ENCODE assay signal across 28 cellular contexts in the genomic region with DNA sequence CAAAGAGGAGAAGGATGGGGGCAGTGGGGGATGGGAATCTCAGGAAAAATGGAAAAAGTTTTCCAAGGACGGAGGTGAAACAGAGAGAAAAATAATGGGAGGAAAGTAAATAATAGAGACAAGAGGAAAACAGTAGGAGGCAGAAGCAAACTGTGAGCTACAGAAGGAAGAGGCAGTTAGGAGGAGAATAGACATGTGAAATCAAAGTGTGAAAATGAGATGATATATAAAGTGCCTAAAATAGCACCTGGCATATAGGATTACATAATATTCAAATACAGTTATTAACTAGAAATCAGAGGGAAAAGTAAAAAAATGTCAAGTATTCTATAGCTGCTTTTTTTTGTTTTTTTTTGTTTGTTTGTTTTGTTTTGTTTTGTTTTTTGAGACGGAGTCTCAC. TPM values are rescaled to one million over a fixed set of nuclear protein-coding genes. Genes with fewer than 3 reads are reported as not detected.
DNase-seq lines count a peak whose midpoint lies in the region; ATAC-seq, FAIRE-seq and TF ChIP-seq lines count a peak whose summit lies in the region.
"Had no signal": no experiment of that assay in that cellular context is flagged by ENCODE, and none has a peak within 500 bp of the region (broad histone marks: within the 10 kb centered on the region; RNA-seq: fewer than 3 reads in every experiment).

No MANE protein-coding gene starts in this region.

- peak overlapping the region; percentile 15 for H3K4me2 ChIP-seq in Karpas-422 (ENCODE audit: low read depth, low read length, poor library complexity, severe bottlenecking)
- H3K4me2 ChIP-seq in GM12878 (ENCODE audit: control insufficient read depth, insufficient read depth) = no peak overlapping the region
- H3K4me2 ChIP-seq in PC-9 = no peak overlapping the region
- H3K4me2 ChIP-seq in PC-3 (ENCODE audit: low read length) = no peak overlapping the region
- H3K4me2 ChIP-seq: KMS-11 had no signal

- CTCF ChIA-PET in GM12878 (lab: Yijun Ruan, JAX) = interaction anchor here (0.7 to 3.2 kb wide), 6 partner anchors 15 to 294 kb away, joined by 3 to 10 read pairs (median 4); a partner anchor contains a TSS
- CTCF ChIA-PET in PC-9 (lab: Charles Lee) = interaction anchor here (0.6 kb wide), 2 partner anchors 60 to 88 kb away, joined by 5 to 6 read pairs; no protein-coding TSS in a partner anchor
- CTCF ChIA-PET in PC-3 (lab: Charles Lee) = interaction anchor here (0.6 kb wide), 1 partner anchor 285 kb away, joined by 3 read pairs; no protein-coding TSS in a partner anchor

- H3K27ac ChIP-seq in Karpas-422 (ENCODE audit: low read length) (no peak overlapping the region), GM12878 (ENCODE audit: control insufficient read depth, insufficient read depth) (no peak overlapping the region), PC-9 (no peak overlapping the region), PC-3 (ENCODE audit: low read length) (no peak overlapping the region)
- H3K27ac ChIP-seq: KMS-11, neutrophil, psoas muscle, SK-N-MC had no signal

- H3K9me3 Mint-ChIP-seq in activated naive CD8-positive, alpha-beta T cell treated with anti-CD3 and anti-CD28 coated beads, Interleukin-2, amount 50 U/mL, for 24 hours = no peaks in the 10 kb centered on the region
- peaks cover 1% of the 10 kb centered on the region for H3K9me3 Mint-ChIP-seq in activated naive CD8-positive, alpha-beta T cell treated with anti-CD3 and anti-CD28 coated beads for 36 hours
- no peaks in the 10 kb centered on the region for H3K9me3 Mint-ChIP-seq in progenitor cell of endocrine pancreas (ENCODE audit: low read depth)
- H3K9me3 Mint-ChIP-seq: activated T-helper 2 cell treated with anti-CD3 and anti-CD28 coated beads, Interferon-gamma antibody, Interleukin-2, Interleukin-4, amounts not matched to agents 10 μg/mL and 5 μg/mL and 100 μg/mL, durations not matched to agents 14 hours and 24 hours and 36 hours; CD8-positive, alpha-beta memory T cell; memory B cell had no signal

- BruUV-seq in GM12878 (replicated peaks; lab: Mats Ljungman, UMichigan) (no TSS peak), PC-9 (replicated peaks; lab: Mats Ljungman, UMichigan) (no TSS peak), PC-3 (replicated peaks; lab: Mats Ljungman, UMichigan) (no TSS peak)

- RAD21 ChIA-PET in GM12878 (lab: Charles Lee; ENCODE audit: unreplicated experiment) = interaction anchor here (0.8 to 4.8 kb wide), 5 partner anchors 10 to 86 kb away, joined by 3 to 71 read pairs (median 4); no protein-coding TSS in a partner anchor

- no peaks in the 10 kb centered on the region for H3K27me3 ChIP-seq in Karpas-422 (ENCODE audit: low read length)
- H3K27me3 ChIP-seq in GM12878 (replicated peaks in 1 of 2; ENCODE audit: control insufficient read depth in 2 of 2, insufficient read depth in 2 of 2, low read length in 1 of 2) = no peaks in the 10 kb centered on the region
- no peaks in the 10 kb centered on the region for H3K27me3 ChIP-seq in PC-9 (ENCODE audit: insufficient read depth, low read depth)
- no peaks in the 10 kb centered on the region for H3K27me3 ChIP-seq in PC-3 (ENCODE audit: low read length)
- H3K27me3 ChIP-seq: esophagus squamous epithelium, neutrophil had no signal

- no peak for TF ChIP-seq POLR2A in GM12878 (IDR thresholded peaks at IDR 0.05; ENCODE audit: low read depth, low read length)

- H2AFZ ChIP-seq in Karpas-422 (ENCODE audit: low read length) (no peak overlapping the region), GM12878 (ENCODE audit: control insufficient read depth, low read depth, low read length) (no peak overlapping the region), PC-9 (no peak overlapping the region), PC-3 (ENCODE audit: low read length) (no peak overlapping the region)

- SMC1A ChIA-PET in GM12878 (lab: Charles Lee; ENCODE audit: uncharacterized antibody, unreplicated experiment) = interaction anchor here (0.8 to 1.2 kb wide), 7 partner anchors 8 to 122 kb away, joined by 3 to 5 read pairs (median 4); a partner anchor contains a TSS

- TF ChIP-seq EP300 in GM12878 (IDR thresholded peaks at IDR 0.05; ENCODE audit: borderline replicate concordance in 1 of 2, control insufficient read depth in 1 of 2, low read depth in 2 of 2, low read length in 2 of 2) = no peak

- H3K79me2 ChIP-seq in Karpas-422 (ENCODE audit: low read length) (no peaks in the 10 kb centered on the region), GM12878 (ENCODE audit: control insufficient read depth, insufficient read depth, low read length) (no peaks in the 10 kb centered on the region), PC-9 (ENCODE audit: low read depth) (no peaks in the 10 kb centered on the region), PC-3 (ENCODE audit: low read length) (no peaks in the 10 kb centered on the region)

- no peak for ATAC-seq in activated naive CD8-positive, alpha-beta T cell treated with anti-CD3 and anti-CD28 coated beads, Interleukin-2, amount 50 U/mL, for 24 hours
- ATAC-seq in GM12878 (no peak), PC-3 (no peak)
- ATAC-seq: psoas muscle had no signal

- no peak overlapping the region for H3K4me3 Mint-ChIP-seq in activated naive CD8-positive, alpha-beta T cell treated with anti-CD3 and anti-CD28 coated beads, Interleukin-2, amount 50 U/mL, for 24 hours
- no peak overlapping the region for H3K4me3 Mint-ChIP-seq in activated naive CD8-positive, alpha-beta T cell treated with anti-CD3 and anti-CD28 coated beads for 36 hours
- no peak overlapping the region for H3K4me3 Mint-ChIP-seq in progenitor cell of endocrine pancreas (ENCODE audit: low read depth)
- H3K4me3 Mint-ChIP-seq: memory B cell had no signal

- H3F3A ChIP-seq in PC-9 (ENCODE audit: insufficient read depth, low read depth) = no peaks in the 10 kb centered on the region
- no peaks in the 10 kb centered on the region for H3F3A ChIP-seq in PC-3 (ENCODE audit: low read length, unreplicated experiment)

- 39% methylated on average over 2 of the region's 2 CpGs for WGBS in GM12878 (ENCODE audit: insufficient coverage, insufficient replicate concordance, low lambda C conversion rate, missing lambda C conversion rate)

- H3K27me3 Mint-ChIP-seq in activated naive CD8-positive, alpha-beta T cell treated with anti-CD3 and anti-CD28 coated beads, Interleukin-2, amount 50 U/mL, for 24 hours = no peaks in the 10 kb centered on the region
- no peaks in the 10 kb centered on the region for H3K27me3 Mint-ChIP-seq in activated naive CD8-positive, alpha-beta T cell treated with anti-CD3 and anti-CD28 coated beads for 36 hours
- H3K27me3 Mint-ChIP-seq in progenitor cell of endocrine pancreas = no peaks in the 10 kb centered on the region
- H3K27me3 Mint-ChIP-seq: activated naive CD8-positive, alpha-beta T cell treated with anti-CD3 and anti-CD28 coated beads, Interleukin-2, amount 10 ng/mL, durations not matched to agents 7 days and 5 days; memory B cell had no signal

- H3K9me2 ChIP-seq in Karpas-422 (replicated peaks; ENCODE audit: insufficient read depth, low read length) (no peaks in the 10 kb centered on the region), PC-9 (ENCODE audit: insufficient read depth) (no peaks in the 10 kb centered on the region), PC-3 (replicated peaks; ENCODE audit: low read length) (no peaks in the 10 kb centered on the region)

- no peaks in the 10 kb centered on the region for H3K36me3 Mint-ChIP-seq in activated naive CD8-positive, alpha-beta T cell treated with anti-CD3 and anti-CD28 coated beads, Interleukin-2, amount 50 U/mL, for 24 hours (ENCODE audit: low read depth)
- H3K36me3 Mint-ChIP-seq in activated naive CD8-positive, alpha-beta T cell treated with anti-CD3 and anti-CD28 coated beads for 36 hours = no peaks in the 10 kb centered on the region
- H3K36me3 Mint-ChIP-seq in progenitor cell of endocrine pancreas (ENCODE audit: insufficient read depth) = no peaks in the 10 kb centered on the region
- H3K36me3 Mint-ChIP-seq: activated naive CD8-positive, alpha-beta T cell treated with anti-CD3 and anti-CD28 coated beads, Interleukin-2, amount 10 ng/mL, durations not matched to agents 7 days and 5 days; CD8-positive, alpha-beta memory T cell; memory B cell had no signal

- no peak for DNase-seq in activated naive CD8-positive, alpha-beta T cell treated with anti-CD3 and anti-CD28 coated beads, Interleukin-2, amount 50 U/mL, for 24 hours
- DNase-seq in activated naive CD8-positive, alpha-beta T cell treated with anti-CD3 and anti-CD28 coated beads for 36 hours = no peak
- DNase-seq in Karpas-422 (no peak), GM12878 (ENCODE audit: low read depth, low spot score) (no peak), progenitor cell of endocrine pancreas (ENCODE audit: low spot score, unreplicated experiment) (no peak), HK-2 (ENCODE audit: unreplicated experiment) (no peak), PC-9 (no peak), PC-3 (no peak)
- DNase-seq: activated naive CD8-positive, alpha-beta T cell treated with anti-CD3 and anti-CD28 coated beads, Interleukin-2, amount 10 ng/mL, durations not matched to agents 7 days and 5 days; caudate nucleus; CD8-positive, alpha-beta memory T cell; cortex of kidney; esophagus squamous epithelium; foreskin melanocyte; left cardiac atrium; MV-4-11; NCI-H1694; NCI-H2171; NCI-H774; psoas muscle; stimulated activated CD4-positive, alpha-beta T cell treated with anti-CD3 and anti-CD28 coated beads, Interleukin-15, amount 100 ng/mL, for 24 hours; stimulated activated naive CD4-positive, alpha-beta T cell; T-helper 9 cell had no signal

- peak overlapping the region; percentile 2 for H3K27ac Mint-ChIP-seq in activated naive CD8-positive, alpha-beta T cell treated with anti-CD3 and anti-CD28 coated beads, Interleukin-2, amount 50 U/mL, for 24 hours
- H3K27ac Mint-ChIP-seq in activated naive CD8-positive, alpha-beta T cell treated with anti-CD3 and anti-CD28 coated beads for 36 hours = no peak overlapping the region
- peak overlapping the region; percentile 53 for H3K27ac Mint-ChIP-seq in progenitor cell of endocrine pancreas
- H3K27ac Mint-ChIP-seq: activated T-helper 2 cell treated with anti-CD3 and anti-CD28 coated beads, Interferon-gamma antibody, Interleukin-2, Interleukin-4, amounts not matched to agents 10 μg/mL and 5 μg/mL and 100 μg/mL, durations not matched to agents 14 hours and 24 hours and 36 hours; memory B cell had no signal

- H3K9ac ChIP-seq in Karpas-422 (ENCODE audit: low read length) (no peak overlapping the region), GM12878 (ENCODE audit: control insufficient read depth, insufficient read depth, low read length) (no peak overlapping the region), PC-3 (ENCODE audit: low read length) (no peak overlapping the region)
- H3K9ac ChIP-seq: KMS-11 had no signal

- H3K9me3 ChIP-seq in Karpas-422 (ENCODE audit: low read length) (no peaks in the 10 kb centered on the region), GM12878 (replicated peaks; ENCODE audit: control insufficient read depth, insufficient read depth, low read length) (no peaks in the 10 kb centered on the region; the same call in 2 of the 3 replicates), PC-9 (ENCODE audit: insufficient read depth, low read depth) (no peaks in the 10 kb centered on the region), PC-3 (ENCODE audit: low read length) (no peaks in the 10 kb centered on the region)
- H3K9me3 ChIP-seq: esophagus squamous epithelium, neutrophil, psoas muscle had no signal

- POLR2A ChIA-PET in GM12878 (lab: Charles Lee) (interaction anchor here (0.5 to 0.6 kb wide), 2 partner anchors 151 to 282 kb away, joined by 3 to 7 read pairs; no protein-coding TSS in a partner anchor), PC-9 (lab: Charles Lee; ENCODE audit: unreplicated experiment) (no interaction called here), PC-3 (lab: Charles Lee; ENCODE audit: unreplicated experiment) (interaction anchor here (0.5 kb wide), 1 partner anchor 122 kb away, joined by 3 read pairs; no protein-coding TSS in a partner anchor)

- TF ChIP-seq CTCF in GM12878 (IDR thresholded peaks at IDR 0.05 in 2 of 3, conservative IDR thresholded peaks at IDR 0.05 in 1 of 3; ENCODE audit: control insufficient read depth in 2 of 3, extremely low read depth in 1 of 3, insufficient read depth in 1 of 3, low read depth in 3 of 3, low read length in 3 of 3) (no peak), progenitor cell of endocrine pancreas (IDR thresholded peaks at IDR 0.05; ENCODE audit: unreplicated experiment) (no peak), PC-9 (conservative IDR thresholded peaks at IDR 0.05) (no peak), PC-3 (conservative IDR thresholded peaks at IDR 0.05; ENCODE audit: low read depth, low read length) (no peak)

- no peak for FAIRE-seq in GM12878 (lab: Jason Lieb, UNC)

- peaks cover 13% of the 10 kb centered on the region for H3K4me1 ChIP-seq in Karpas-422 (ENCODE audit: low read length)
- H3K4me1 ChIP-seq in GM12878 (ENCODE audit: control insufficient read depth, insufficient read depth, low read length) = no peaks in the 10 kb centered on the region
- no peaks in the 10 kb centered on the region for H3K4me1 ChIP-seq in PC-9 (replicated peaks; ENCODE audit: insufficient read depth)
- H3K4me1 ChIP-seq in PC-3 (ENCODE audit: insufficient read depth, low read length) = 0 out of 2 replicates have a peak, but pooled peaks cover 8% of the 10 kb centered on the region
- H3K4me1 ChIP-seq: psoas muscle had no signal

- TF ChIP-seq RAD21 in GM12878 (IDR thresholded peaks at IDR 0.05; ENCODE audit: insufficient read depth, low read depth, low read length) = no peak

- in situ Hi-C loops in GM12878 (cut with MboI) = loop anchor here (5.0 to 25.0 kb wide), 3 partner anchors 86 to 909 kb away; no protein-coding TSS in a partner anchor

- H3K36me3 ChIP-seq in Karpas-422 (ENCODE audit: insufficient read depth, low read length) (no peaks in the 10 kb centered on the region), GM12878 (ENCODE audit: control insufficient read depth in 2 of 2, insufficient read depth in 2 of 2, low read length in 1 of 2) (no peaks in the 10 kb centered on the region), PC-9 (ENCODE audit: low read depth) (no peaks in the 10 kb centered on the region), PC-3 (ENCODE audit: low read depth, low read length) (no peaks in the 10 kb centered on the region)
- H3K36me3 ChIP-seq: esophagus squamous epithelium, neutrophil had no signal

- H4K20me1 ChIP-seq in Karpas-422 (ENCODE audit: insufficient read depth, low read depth, low read length) = no peaks in the 10 kb centered on the region
- H4K20me1 ChIP-seq in GM12878 (ENCODE audit: control insufficient read depth, insufficient read depth) = no peaks in the 10 kb centered on the region
- H4K20me1 ChIP-seq in PC-9 (ENCODE audit: insufficient read depth) = no peaks in the 10 kb centered on the region
- no peaks in the 10 kb centered on the region for H4K20me1 ChIP-seq in PC-3 (ENCODE audit: low read length)

- intact Hi-C loops in GM12878 (cut with micrococcal nuclease; ENCODE audit: unreplicated experiment) (loop anchor here (10.0 kb wide), 1 partner anchor 916 kb away; no protein-coding TSS in a partner anchor), PC-9 (cut with micrococcal nuclease; ENCODE audit: unreplicated experiment) (loop anchor here (5.0 kb wide), 1 partner anchor 84 kb away; no protein-coding TSS in a partner anchor), PC-3 (cut with micrococcal nuclease) (loop anchor here (5.0 kb wide), 1 partner anchor 69 kb away; a partner anchor contains a TSS)

- peaks cover 16% of the 10 kb centered on the region for H3K4me1 Mint-ChIP-seq in activated naive CD8-positive, alpha-beta T cell treated with anti-CD3 and anti-CD28 coated beads, Interleukin-2, amount 50 U/mL, for 24 hours
- H3K4me1 Mint-ChIP-seq in activated naive CD8-positive, alpha-beta T cell treated with anti-CD3 and anti-CD28 coated beads for 36 hours = peaks cover 33% of the 10 kb centered on the region
- peaks cover 11% of the 10 kb centered on the region for H3K4me1 Mint-ChIP-seq in progenitor cell of endocrine pancreas (ENCODE audit: low read depth)

- H3K4me3 ChIP-seq in Karpas-422 (ENCODE audit: low read length) = no peak overlapping the region
- no peak overlapping the region for H3K4me3 ChIP-seq in GM12878
- no peak overlapping the region for H3K4me3 ChIP-seq in PC-9
- no peak overlapping the region for H3K4me3 ChIP-seq in PC-3 (ENCODE audit: low read length)
- H3K4me3 ChIP-seq: esophagus squamous epithelium, psoas muscle, SK-N-MC had no signal

RNA-seq across cellular contexts. Expression of a gene that starts 44.0 kb away (rescaled TPM):
- 10 to 100 TPM; 82.9 to 84.4 TPM for total RNA-seq in activated naive CD8-positive, alpha-beta T cell treated with anti-CD3 and anti-CD28 coated beads for 36 hours
- 41.6 and 58.5 TPM in 2 replicates for total RNA-seq in Karpas-422 (2014; rRNA removed; shearing (Covaris generic); ENCODE audit: low replicate concordance)
- 110 and 112 TPM in 2 replicates for total RNA-seq in GM12878 (2013; cell fraction: nucleolus; rRNA removed)
- 37.8 and 39.1 TPM in 2 replicates for total RNA-seq in GM12878 (2014; rRNA removed)
- 39.3 and 40.0 TPM in 2 replicates for total RNA-seq in GM12878 (2014; rRNA removed; fragmentation: Illumina TruSeq; extraction: Trizol)
- 33.4 and 34.8 TPM in 2 replicates for total RNA-seq in GM12878 (2021)
- 46.4 TPM for polyA plus RNA-seq in GM12878 (2011; ENCODE audit: low read depth)
- 103 and 112 TPM in 2 replicates for polyA plus RNA-seq in GM12878 (2011; rRNA removed)
- polyA plus RNA-seq in GM12878 (2011; cell fraction: cytosol; rRNA removed) = 125 and 147 TPM in 2 replicates
- 53.3 and 64.9 TPM in 2 replicates for polyA plus RNA-seq in GM12878 (2011; cell fraction: nucleus; rRNA removed)
- polyA plus RNA-seq in GM12878 (2012) = 49.1 and 54.8 TPM in 2 replicates
- polyA plus RNA-seq in GM12878 (2014; fragmentation: Illumina TruSeq; extraction: Trizol) = 43.4 and 52.9 TPM in 2 replicates
- 10 to 100 TPM; 48.4 to 52.7 TPM for polyA plus RNA-seq in GM12878 (2014; fragmentation: Nextera tagmentation; extraction: Ambion mirVana)
- polyA plus RNA-seq in GM12878 (2014; rRNA removed) = 31.2 and 34.8 TPM in 2 replicates
- 10 to 100 TPM; 45.5 to 46.8 TPM for polyA plus RNA-seq in GM12878 (2016; fragmentation: Nextera tagmentation; extraction: Ambion mirVana)
- 212 and 253 TPM in 2 replicates for polyA minus RNA-seq in GM12878 (2011; rRNA and poly(A)+ RNA removed)
- 35.3 and 35.7 TPM in 2 replicates for polyA minus RNA-seq in GM12878 (2011; cell fraction: cytosol; rRNA and poly(A)+ RNA removed)
- 42.0 and 47.9 TPM in 2 replicates for polyA minus RNA-seq in GM12878 (2011; cell fraction: nucleus; rRNA and poly(A)+ RNA removed)
- total RNA-seq in progenitor cell of endocrine pancreas = 98.1 and 99.5 TPM in 2 replicates
- total RNA-seq in PC-9 (2021) = 2.2 and 2.7 TPM in 2 replicates
- 27.8 and 30.2 TPM in 2 replicates for total RNA-seq in PC-3 (2014; rRNA removed)

RNA-seq across cellular contexts. Expression of a gene that starts 59.2 kb away (rescaled TPM):
- total RNA-seq in activated naive CD8-positive, alpha-beta T cell treated with anti-CD3 and anti-CD28 coated beads for 36 hours = 10 to 100 TPM; 12.8 to 15.1 TPM
- 42.8 and 47.9 TPM in 2 replicates for total RNA-seq in Karpas-422 (2014; rRNA removed; shearing (Covaris generic); ENCODE audit: low replicate concordance)
- total RNA-seq in GM12878 (2013; cell fraction: nucleolus; rRNA removed) = 409 and 432 TPM in 2 replicates
- total RNA-seq in GM12878 (2014; rRNA removed) = 38.7 and 46.4 TPM in 2 replicates
- 49.2 and 52.0 TPM in 2 replicates for total RNA-seq in GM12878 (2014; rRNA removed; fragmentation: Illumina TruSeq; extraction: Trizol)
- total RNA-seq in GM12878 (2021) = 26.5 and 27.5 TPM in 2 replicates
- polyA plus RNA-seq in GM12878 (2011; ENCODE audit: low read depth) = 13.1 TPM
- polyA plus RNA-seq in GM12878 (2011; rRNA removed) = 49.3 and 69.2 TPM in 2 replicates
- 24.1 and 24.2 TPM in 2 replicates for polyA plus RNA-seq in GM12878 (2011; cell fraction: cytosol; rRNA removed)
- polyA plus RNA-seq in GM12878 (2011; cell fraction: nucleus; rRNA removed) = 36.0 and 38.9 TPM in 2 replicates
- polyA plus RNA-seq in GM12878 (2012) = 14.9 and 25.1 TPM in 2 replicates
- 28.7 and 34.2 TPM in 2 replicates for polyA plus RNA-seq in GM12878 (2014; fragmentation: Illumina TruSeq; extraction: Trizol)
- polyA plus RNA-seq in GM12878 (2014; fragmentation: Nextera tagmentation; extraction: Ambion mirVana) = 10 to 100 TPM in 1 of 2 experiments, 1 to 10 TPM in 1; 8.2 to 10.1 TPM
- polyA plus RNA-seq in GM12878 (2014; rRNA removed) = 17.5 and 21.8 TPM in 2 replicates
- 10 to 100 TPM; 19.2 to 19.3 TPM for polyA plus RNA-seq in GM12878 (2016; fragmentation: Nextera tagmentation; extraction: Ambion mirVana)
- 81.9 and 108 TPM in 2 replicates for polyA minus RNA-seq in GM12878 (2011; rRNA and poly(A)+ RNA removed)
- 36.1 and 38.8 TPM in 2 replicates for polyA minus RNA-seq in GM12878 (2011; cell fraction: cytosol; rRNA and poly(A)+ RNA removed)
- 88.1 and 107 TPM in 2 replicates for polyA minus RNA-seq in GM12878 (2011; cell fraction: nucleus; rRNA and poly(A)+ RNA removed)
- 57.3 and 60.4 TPM in 2 replicates for total RNA-seq in progenitor cell of endocrine pancreas
- total RNA-seq in PC-9 (2021) = 23.1 and 29.5 TPM in 2 replicates
- total RNA-seq in PC-3 (2014; rRNA removed) = 20.9 and 22.6 TPM in 2 replicates
